12 cellular contexts compared by ENCODE assay signal in genomic region chr2:217314021-217314460, GRCh38.
DNase-seq lines count a peak whose midpoint lies in the region; ATAC-seq and TF ChIP-seq lines count a peak whose summit lies in the region.
"Had no signal": no experiment of that assay in that cellular context is flagged by ENCODE, and none has a peak within 500 bp of the region (broad histone marks: within the 10 kb centered on the region; RNA-seq: fewer than 3 reads in every experiment).

No MANE protein-coding gene starts in this region.

- TF ChIP-seq CTCF in A673 (conservative IDR thresholded peaks at IDR 0.05; ENCODE audit: low read depth, low read length): no peak
- no peak for TF ChIP-seq CTCF in esophagus muscularis mucosa (IDR thresholded peaks at IDR 0.05)

- 75% methylated on average over 5 of the region's 5 CpGs for WGBS in esophagus muscularis mucosa

- no peaks in the 10 kb centered on the region for H3K9me3 ChIP-seq in A673 (ENCODE audit: low read depth, low read length, poor library complexity, severe bottlenecking)
- H3K9me3 ChIP-seq in esophagus muscularis mucosa: peaks cover 0 to 6% (median 0%) of the 10 kb centered on the region in 4 donors

- DNase-seq in A673 (ENCODE audit: low spot score): peak; percentile 88
- peak; percentile 98 for DNase-seq in DMS153 (lab: John Stamatoyannopoulos, UW)
- peak; percentile 85 for DNase-seq in NCI-H146 (lab: John Stamatoyannopoulos, UW)
- peak; percentile 24 for DNase-seq in esophagus muscularis mucosa (ENCODE audit: extremely low spot score)
- no peak for DNase-seq in NCI-H345 treated with DMSO at 0.1 percent for 48 hours (lab: John Stamatoyannopoulos, UW; ENCODE audit: unreplicated experiment)
- no peak for DNase-seq in ecto neural progenitor cell (ENCODE audit: low spot score)
- DNase-seq in SIG-M5 treated with dmso at 0.1 percent for 504 hours (lab: John Stamatoyannopoulos, UW; ENCODE audit: unreplicated experiment): no peak
- DNase-seq: activated gamma-delta T cell; H7; stimulated activated naive CD4-positive, alpha-beta T cell treated with Interleukin-2 at 50 U/mL for 16 hours had no signal

- CTCF ChIA-PET in A673 (lab: Charles Lee): no interaction called here

- H3K36me3 ChIP-seq in A673 (ENCODE audit: insufficient read depth, low read length, poor library complexity, severe bottlenecking): no peaks in the 10 kb centered on the region
- no peaks in the 10 kb centered on the region for H3K36me3 ChIP-seq in esophagus muscularis mucosa

- H3K27me3 ChIP-seq in A673 (replicated peaks; ENCODE audit: insufficient read depth, low read depth, low read length, poor library complexity) (no peaks in the 10 kb centered on the region), esophagus muscularis mucosa (no peaks in the 10 kb centered on the region)

- H3K4me3 ChIP-seq in A673 (ENCODE audit: low read depth, low read length, poor library complexity, severe bottlenecking): no peak overlapping the region
- no peak overlapping the region for H3K4me3 ChIP-seq in esophagus muscularis mucosa
- H3K4me3 ChIP-seq: smooth muscle cell had no signal

- BruUV-seq in A673 (replicated peaks; lab: Mats Ljungman, UMichigan): no TSS peak

- H3K27ac ChIP-seq in A673 (ENCODE audit: low read depth, low read length, poor library complexity, severe bottlenecking): peak overlapping the region; percentile 62
- H3K27ac ChIP-seq in esophagus muscularis mucosa (replicated peaks in 1 of 4): no peak overlapping the region

- POLR2A ChIA-PET in A673 (lab: Charles Lee; ENCODE audit: low non-redundant PET): no interaction called here

- no peak for TF ChIP-seq POLR2A in esophagus muscularis mucosa (IDR thresholded peaks at IDR 0.05; ENCODE audit: low read depth)

- H3K4me1 ChIP-seq in A673 (ENCODE audit: insufficient read depth, low read length, poor library complexity, severe bottlenecking): peaks cover 52% of the 10 kb centered on the region
- H3K4me1 ChIP-seq in esophagus muscularis mucosa: no peaks in the 10 kb centered on the region

- intact Hi-C loops in A673 (cut with micrococcal nuclease; ENCODE audit: unreplicated experiment) (no loop called here), esophagus muscularis mucosa (cut with DNase I) (no loop called here)

- ATAC-seq in HG03432 (IDR thresholded peaks at IDR 0.05; ENCODE audit: unreplicated experiment): no peak

- TF ChIP-seq EP300 in esophagus muscularis mucosa (IDR thresholded peaks at IDR 0.05): no peak

Comparison
In these comparisons a context has a peak if more than half of its experiments do, and no peak if none do; other contexts are left out.
1. DNase-seq: peak in A673 (single experiment), DMS153 (single experiment), NCI-H146 (single experiment) and esophagus muscularis mucosa (single experiment); none in NCI-H345 treated with DMSO at 0.1 percent for 48 hours (single experiment), ecto neural progenitor cell (single experiment) and SIG-M5 treated with dmso at 0.1 percent for 504 hours (single experiment).